In genomic region chr16:5222770-5223169, GRCh38 we compare ENCODE assay signal across 33 cellular contexts.
"Had no signal": no experiment of that assay in that cellular context is flagged by ENCODE, and none has a peak within 500 bp of the region (broad histone marks: within the 10 kb centered on the region; RNA-seq: fewer than 3 reads in every experiment).

No MANE protein-coding gene starts in this region.

- DNase-seq: Karpas-422, Kasumi-1, KG1, MG63, MM.1S, MV-4-11, NCI-H1048, NCI-H1092, NCI-H1092 treated with DMSO at 0.1 percent for 48 hours, NCI-H1105, NCI-H1105 treated with DMSO at 0.1 percent for 48 hours, NCI-H1417, NCI-H1417 treated with DMSO at 0.1 percent for 48 hours, NCI-H1436, NCI-H1436 treated with DMSO at 0.1 percent for 48 hours, NCI-H146, NCI-H1694, NCI-H1694 treated with DMSO at 0.1 percent for 48 hours, NCI-H187, NCI-H187 treated with DMSO at 0.1 percent for 48 hours, NCI-H1930, NCI-H2029, NCI-H2029 treated with DMSO at 0.1 percent for 48 hours, NCI-H2081, NCI-H2081 treated with DMSO at 0.1 percent for 48 hours, NCI-H2107, NCI-H2171, NCI-H2171 treated with DMSO at 0.1 percent for 48 hours, NCI-H2227 treated with DMSO at 0.1 percent for 48 hours, NCI-H226, NCI-H345, NCI-H446, NCI-H446 treated with DMSO at 0.1 percent for 48 hours had no signal

- H3K4me3 ChIP-seq: MG63 had no signal

- H3K36me3 ChIP-seq: MG63 had no signal
